ENCODE assay signal across 8 cellular contexts in the genomic region with DNA sequence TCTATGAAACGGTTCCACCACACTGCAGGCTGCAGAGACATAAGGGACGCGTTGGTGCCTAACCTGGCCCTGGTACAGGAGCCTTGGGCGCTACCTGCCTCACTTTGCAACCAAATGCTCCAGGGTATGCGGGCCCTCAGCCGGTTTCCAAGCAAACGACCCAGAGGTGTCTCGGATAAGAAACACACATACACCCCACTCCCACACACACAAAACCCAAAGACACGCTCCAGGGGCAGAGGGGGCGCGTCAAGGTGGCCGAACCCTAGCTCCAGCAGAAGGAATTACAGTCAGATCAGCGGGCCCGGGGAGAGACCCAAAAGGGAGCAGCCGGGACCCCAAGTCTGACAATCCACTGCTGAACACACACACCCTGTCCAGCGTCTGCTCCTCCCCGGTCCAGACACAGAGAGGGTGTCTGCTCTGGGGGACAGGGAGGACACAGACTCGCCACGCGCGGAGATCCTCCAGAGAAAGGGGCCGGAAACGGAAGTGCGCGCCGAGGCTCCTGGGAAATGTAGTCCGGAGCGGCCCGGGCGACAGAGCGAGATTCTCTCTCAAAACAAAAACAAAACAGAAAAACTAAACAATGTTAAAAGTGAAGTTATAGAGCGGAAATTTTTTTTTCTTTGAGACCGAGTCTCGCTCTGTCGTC. TPM values are rescaled to one million over a fixed set of nuclear protein-coding genes. Genes with fewer than 3 reads are reported as not detected.
A peak's percentile ranks its signal among the peaks of the same experiment; 100 is the strongest.
DNase-seq lines count a peak whose midpoint lies in the region; ATAC-seq and TF ChIP-seq lines count a peak whose summit lies in the region.
"Not testable (repeated sequence)": the region's sequence is repeated elsewhere in the genome, so short reads cannot be mapped to it uniquely, and the experiment has no call there.

A gene (minus strand): TSS at position 488 of the 655 bp plus-strand sequence. CDS start 32,702 bp downstream, outside the sequence.

- not testable (repeated sequence) for H3K27me3 ChIP-seq in SJCRH30

- H3K4me3 Mint-ChIP-seq in nephron = peak within 1 kb of the TSS; percentile 91 to 95 (median 93)
- peak within 1 kb of the TSS; percentile 95 to 97 for H3K4me3 Mint-ChIP-seq in stimulated activated naive B cell treated with anti-CD40 and anti-IgM and Interleukin-4, amounts not matched to agents 10 μg/mL and 1 μg/mL and 100 μg/mL, for 72 hours

- peak within 1 kb of the TSS; percentile 93 for H3K4me3 ChIP-seq in SJCRH30
- H3K4me3 ChIP-seq in fibroblast of villous mesenchyme (ENCODE audit: low read depth, low read length) = peak within 1 kb of the TSS; percentile 71

- not testable (repeated sequence) for H3K27me3 Mint-ChIP-seq in nephron (ENCODE audit: low read depth); stimulated activated naive B cell treated with anti-CD40 and anti-IgM and Interleukin-4, amounts not matched to agents 10 μg/mL and 1 μg/mL and 100 μg/mL, for 72 hours

- not testable (repeated sequence) for H3K36me3 ChIP-seq in SJCRH30

- not testable (repeated sequence) for H3K36me3 Mint-ChIP-seq in nephron (ENCODE audit: low read depth)
- peaks cover 11 to 28% of the 10 kb centered on the region in 2 donors for H3K36me3 Mint-ChIP-seq in stimulated activated naive B cell treated with anti-CD40 and anti-IgM and Interleukin-4, amounts not matched to agents 10 μg/mL and 1 μg/mL and 100 μg/mL, for 72 hours

- H3K9me3 ChIP-seq in SJCRH30 (replicated peaks) = peaks cover 10% of the 10 kb centered on the region

- H3K4me1 ChIP-seq in SJCRH30 = not testable (repeated sequence)

- DNase-seq in EL = peak; percentile 60
- peak; percentile 34 for DNase-seq in H4 (ENCODE audit: low spot score)
- peak; percentile 5 to 11 for DNase-seq in Kasumi-1 (lab: John Stamatoyannopoulos, UW)
- DNase-seq in SJCRH30 = peak; percentile 86 to 91
- DNase-seq in activated gamma-delta T cell (lab: John Stamatoyannopoulos, UW) = peak; percentile 58
- DNase-seq in fibroblast of villous mesenchyme (ENCODE audit: low read depth) = peak; percentile 52
- DNase-seq in stimulated activated naive B cell treated with anti-CD40 and anti-IgM and Interleukin-4, amounts not matched to agents 10 μg/mL and 1 μg/mL and 100 μg/mL, for 72 hours = peak; percentile 71

- H3K9me3 Mint-ChIP-seq in nephron; stimulated activated naive B cell treated with anti-CD40 and anti-IgM and Interleukin-4, amounts not matched to agents 10 μg/mL and 1 μg/mL and 100 μg/mL, for 72 hours: not testable (repeated sequence)

- TF ChIP-seq CTCF in fibroblast of villous mesenchyme (IDR thresholded peaks at IDR 0.05; ENCODE audit: insufficient read depth, low read depth, low read length) = not testable (repeated sequence)
- peak; percentile 36 to 51 (median 41) for TF ChIP-seq CTCF in nephron (IDR thresholded peaks at IDR 0.05; ENCODE audit: unreplicated experiment in 3 of 3)

- H3K27ac Mint-ChIP-seq in nephron = peak within 1 kb of the TSS; percentile 70 to 88 (median 83)
- H3K27ac Mint-ChIP-seq in stimulated activated naive B cell treated with anti-CD40 and anti-IgM and Interleukin-4, amounts not matched to agents 10 μg/mL and 1 μg/mL and 100 μg/mL, for 72 hours = peak within 1 kb of the TSS; percentile 98

- peak; percentile 91 to 93 for ATAC-seq in stimulated activated naive B cell treated with anti-CD40 and anti-IgM and Interleukin-4, amounts not matched to agents 10 μg/mL and 1 μg/mL and 100 μg/mL, for 72 hours (replicated peaks)

- H3K4me1 Mint-ChIP-seq in nephron = peaks cover 20% of the 10 kb centered on the region
- H3K4me1 Mint-ChIP-seq in stimulated activated naive B cell treated with anti-CD40 and anti-IgM and Interleukin-4, amounts not matched to agents 10 μg/mL and 1 μg/mL and 100 μg/mL, for 72 hours = peaks cover 25 to 45% of the 10 kb centered on the region in 2 donors

- H3K27ac ChIP-seq in SJCRH30 = peak within 1 kb of the TSS; percentile 26; the same call in 1 of the 2 replicates

RNA-seq across cellular contexts. Expression of the gene that starts here (rescaled TPM):
- total RNA-seq in H4 (2014; rRNA removed; shearing (Covaris generic)) = 193 TPM in 2 replicates
- 36.5 and 40.8 TPM in 2 replicates for total RNA-seq in SJCRH30 (2014; rRNA removed; shearing (Covaris generic))
- 30.0 and 55.3 TPM in 2 replicates for total RNA-seq in fibroblast of villous mesenchyme

Comparison
In these comparisons a context has a peak if more than half of its experiments do, and no peak if none do; other contexts are left out.
1. Peak in every context shown above with its lines: DNase-seq, ATAC-seq, H3K4me3 ChIP-seq and H3K27ac ChIP-seq.
2. DNase-seq: peak in every context shown above with its lines; median percentile 88 in SJCRH30; 71 in stimulated activated naive B cell treated with anti-CD40 and anti-IgM and Interleukin-4, amounts not matched to agents 10 μg/mL and 1 μg/mL and 100 μg/mL, for 72 hours; 60 in EL; 58 in activated gamma-delta T cell; 52 in fibroblast of villous mesenchyme; 34 in H4; 8 in Kasumi-1.